Comparison of ENCODE assay signal across 8 cellular contexts in genomic region chr5:124519396-124519795, GRCh38.
A peak's percentile ranks its signal among the peaks of the same experiment; 100 is the strongest.
DNase-seq lines count a peak whose midpoint lies in the region; ATAC-seq and TF ChIP-seq lines count a peak whose summit lies in the region.

No MANE protein-coding gene starts in this region.

- CTCF ChIA-PET in activated naive CD4-positive, alpha-beta T cell treated with anti-CD3 and anti-CD28 coated beads for 36 hours (lab: Charles Lee): no interaction called here

- no peak for TF ChIP-seq POLR2A in GM18505 (IDR thresholded peaks at IDR 0.05; ENCODE audit: borderline replicate concordance, extremely low read depth, insufficient read depth, insufficient read length)

- DNase-seq in RPMI7951 (ENCODE audit: low read depth) (peak; percentile 92), kidney tubule cell (ENCODE audit: low spot score) (peak; percentile 64), DMS79 (lab: John Stamatoyannopoulos, UW) (no peak), mesenteric fat pad (ENCODE audit: low spot score) (no peak), OCI-M2 (lab: John Stamatoyannopoulos, UW; ENCODE audit: unreplicated experiment) (no peak)
- no peak for DNase-seq in activated naive CD4-positive, alpha-beta T cell treated with anti-CD3 and anti-CD28 coated beads for 36 hours

- H3K4me3 Mint-ChIP-seq in activated naive CD4-positive, alpha-beta T cell treated with anti-CD3 and anti-CD28 coated beads for 36 hours: no peak overlapping the region

- H3K27me3 Mint-ChIP-seq in activated naive CD4-positive, alpha-beta T cell treated with anti-CD3 and anti-CD28 coated beads for 36 hours (ENCODE audit: low read depth): peaks cover 3% of the 10 kb centered on the region

- ATAC-seq in GM18505 (IDR thresholded peaks at IDR 0.05; ENCODE audit: unreplicated experiment): peak; percentile 80
- ATAC-seq in HG02870 (IDR thresholded peaks at IDR 0.05; ENCODE audit: unreplicated experiment): peak; percentile 57

- intact Hi-C loops in activated naive CD4-positive, alpha-beta T cell treated with anti-CD3 and anti-CD28 coated beads for 36 hours (cut with micrococcal nuclease): no loop called here

- H3K9me3 Mint-ChIP-seq in activated naive CD4-positive, alpha-beta T cell treated with anti-CD3 and anti-CD28 coated beads for 36 hours: no peaks in the 10 kb centered on the region

- H3K27ac Mint-ChIP-seq in activated naive CD4-positive, alpha-beta T cell treated with anti-CD3 and anti-CD28 coated beads for 36 hours: no peak overlapping the region

- no peaks in the 10 kb centered on the region for H3K36me3 Mint-ChIP-seq in activated naive CD4-positive, alpha-beta T cell treated with anti-CD3 and anti-CD28 coated beads for 36 hours (ENCODE audit: low read depth)

- no peaks in the 10 kb centered on the region for H3K4me1 Mint-ChIP-seq in activated naive CD4-positive, alpha-beta T cell treated with anti-CD3 and anti-CD28 coated beads for 36 hours (ENCODE audit: low read depth)

Comparison
In these comparisons a context has a peak if more than half of its experiments do, and no peak if none do; other contexts are left out.
1. DNase-seq: peak in RPMI7951 (single experiment) and kidney tubule cell (single experiment); none in DMS79 (single experiment), mesenteric fat pad (single experiment), activated naive CD4-positive, alpha-beta T cell treated with anti-CD3 and anti-CD28 coated beads for 36 hours (single experiment) and OCI-M2 (single experiment).